9 cellular contexts compared by ENCODE assay signal in the genomic region with DNA sequence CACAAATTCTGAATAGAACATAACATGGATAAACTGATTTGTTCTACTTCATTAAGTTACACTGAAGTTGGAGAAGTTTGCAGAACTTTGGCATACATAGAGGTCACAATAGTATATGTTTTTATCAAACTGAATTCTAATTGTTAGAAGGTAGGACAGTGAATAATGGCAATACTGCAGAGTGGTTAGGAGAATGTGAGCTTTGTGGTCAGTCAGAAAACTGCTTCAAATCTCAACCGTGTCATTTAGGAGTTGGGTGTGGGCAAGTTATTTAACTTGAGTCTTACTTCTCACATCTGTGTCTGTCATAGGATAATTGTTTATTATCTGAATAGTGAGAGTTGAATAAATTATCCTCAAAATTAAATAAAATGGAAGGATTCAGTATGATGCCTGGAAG.
"Had no signal": no experiment of that assay in that cellular context is flagged by ENCODE, and none has a peak within 500 bp of the region (broad histone marks: within the 10 kb centered on the region; RNA-seq: fewer than 3 reads in every experiment).

No MANE protein-coding gene starts in this region.

- DNase-seq: GM23248, GOT3, H7, HFFc6, IMR-90, KG1 had no signal

- H3K36me3 ChIP-seq: HAP-1 had no signal

- H3K4me3 Mint-ChIP-seq: HFFc6 had no signal

- H3K4me3 ChIP-seq: GM23248, HAP-1, K562 had no signal

- H2AFZ ChIP-seq: GM23248 had no signal

- H3K9me3 Mint-ChIP-seq: HFFc6 had no signal

- H3K27ac Mint-ChIP-seq: HFFc6 had no signal

- H3K9me3 ChIP-seq: HAP-1 had no signal

- H3K4me1 ChIP-seq: HAP-1 had no signal

- H3K9ac ChIP-seq: GM23248 had no signal

- H3K27ac ChIP-seq: GM23248 had no signal

- ATAC-seq: HCT116, K562 had no signal
